8 cellular contexts compared by ENCODE assay signal in the genomic region with DNA sequence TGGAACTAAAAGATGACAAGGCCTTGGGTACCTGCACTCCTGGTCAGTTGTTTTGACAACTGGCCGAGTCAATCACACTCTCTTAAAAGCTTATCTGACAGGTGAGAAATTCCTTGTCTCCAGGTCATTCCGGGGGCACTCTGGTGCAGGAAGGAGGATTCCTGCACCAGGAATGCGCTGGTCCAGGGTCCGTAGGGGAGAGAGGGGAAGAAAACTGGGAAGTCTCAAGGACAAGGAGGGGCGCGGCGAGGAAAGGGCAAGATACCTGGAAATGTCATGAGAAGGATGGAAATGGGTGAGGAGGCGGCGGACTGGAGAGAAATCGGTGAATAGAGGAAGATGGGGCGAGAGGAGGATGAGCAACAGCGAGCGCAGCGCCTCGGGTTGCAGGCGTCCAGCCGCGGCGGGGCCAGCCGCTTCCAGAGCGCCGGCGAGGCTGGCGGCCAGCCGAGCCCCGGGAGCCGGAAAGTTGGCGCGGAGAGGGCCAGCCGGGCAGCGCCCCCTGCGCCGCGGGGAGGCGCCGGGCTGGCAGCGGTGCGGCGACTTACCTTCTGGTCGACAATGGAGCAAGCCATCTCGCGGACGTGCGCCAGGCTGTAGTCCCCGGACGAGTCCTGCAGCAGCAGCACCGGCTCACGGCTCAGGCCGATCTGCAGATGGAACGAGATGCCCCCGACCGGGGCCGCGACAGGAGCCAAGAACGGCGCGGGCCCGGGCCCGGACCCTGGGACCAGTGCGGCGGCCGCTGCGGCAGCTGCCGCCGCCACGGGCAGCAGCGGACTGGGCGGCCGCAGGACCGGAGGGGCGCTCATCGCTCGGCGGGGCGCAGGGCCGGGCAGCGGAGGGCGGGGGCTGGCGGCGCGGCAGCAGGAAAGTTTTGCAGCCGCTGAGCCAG.
DNase-seq lines count a peak whose midpoint lies in the region; ATAC-seq lines count a peak whose summit lies in the region.

No MANE protein-coding gene starts in this region.

- no peak overlapping the region for H3K27ac Mint-ChIP-seq in stimulated activated effector memory CD8-positive, alpha-beta T cell treated with anti-CD3 and anti-CD28 coated beads, Interleukin-12 subunit alpha, Interleukin-12 subunit beta, amount 100 ng/mL, for 72 hours

- no peaks in the 10 kb centered on the region for H3K36me3 Mint-ChIP-seq in stimulated activated effector memory CD8-positive, alpha-beta T cell treated with anti-CD3 and anti-CD28 coated beads, Interleukin-12 subunit alpha, Interleukin-12 subunit beta, amount 100 ng/mL, for 72 hours

- no peaks in the 10 kb centered on the region for H3K27me3 ChIP-seq in layer of hippocampus (ENCODE audit: control insufficient read depth, insufficient read depth, low read length)

- H3K27ac ChIP-seq in layer of hippocampus (ENCODE audit: low read depth, low read length): peak overlapping the region; percentile 77

- H3K4me3 Mint-ChIP-seq in stimulated activated effector memory CD8-positive, alpha-beta T cell treated with anti-CD3 and anti-CD28 coated beads, Interleukin-12 subunit alpha, Interleukin-12 subunit beta, amount 100 ng/mL, for 72 hours: peak overlapping the region; percentile 39

- H3K9me3 Mint-ChIP-seq in stimulated activated effector memory CD8-positive, alpha-beta T cell treated with anti-CD3 and anti-CD28 coated beads, Interleukin-12 subunit alpha, Interleukin-12 subunit beta, amount 100 ng/mL, for 72 hours: peaks cover 16% of the 10 kb centered on the region

- H3K4me1 Mint-ChIP-seq in stimulated activated effector memory CD8-positive, alpha-beta T cell treated with anti-CD3 and anti-CD28 coated beads, Interleukin-12 subunit alpha, Interleukin-12 subunit beta, amount 100 ng/mL, for 72 hours: peaks cover 6% of the 10 kb centered on the region

- ATAC-seq in HG02623 (IDR thresholded peaks at IDR 0.05; ENCODE audit: unreplicated experiment): peak; percentile 23
- peak; percentile 31 for ATAC-seq in stimulated activated effector memory CD8-positive, alpha-beta T cell treated with anti-CD3 and anti-CD28 coated beads, Interleukin-12 subunit alpha, Interleukin-12 subunit beta, amount 100 ng/mL, for 72 hours

- DNase-seq in NCI-H2227 (lab: John Stamatoyannopoulos, UW; ENCODE audit: unreplicated experiment) (peak; percentile 66), NCI-H2227 treated with DMSO at 0.1 percent for 48 hours (lab: John Stamatoyannopoulos, UW) (no peak), NCI-H774 (lab: John Stamatoyannopoulos, UW) (peak; percentile 46), dedifferentiated amniotic fluid mesenchymal stem cell (ENCODE audit: extremely low spot score) (peak; percentile 37), 8988T (no peak)
- no peak for DNase-seq in stimulated activated effector memory CD8-positive, alpha-beta T cell treated with anti-CD3 and anti-CD28 coated beads, Interleukin-12 subunit alpha, Interleukin-12 subunit beta, amount 100 ng/mL, for 72 hours (ENCODE audit: low spot score in 2 of 2)

Comparison
In these comparisons a context has a peak if more than half of its experiments do, and no peak if none do; other contexts are left out.
1. DNase-seq: peak in NCI-H2227 (single experiment), NCI-H774 (single experiment) and dedifferentiated amniotic fluid mesenchymal stem cell (single experiment); none in NCI-H2227 treated with DMSO at 0.1 percent for 48 hours (single experiment), stimulated activated effector memory CD8-positive, alpha-beta T cell treated with anti-CD3 and anti-CD28 coated beads, Interleukin-12 subunit alpha, Interleukin-12 subunit beta, amount 100 ng/mL, for 72 hours (0 of 2) and 8988T (single experiment).